In the genomic region with DNA sequence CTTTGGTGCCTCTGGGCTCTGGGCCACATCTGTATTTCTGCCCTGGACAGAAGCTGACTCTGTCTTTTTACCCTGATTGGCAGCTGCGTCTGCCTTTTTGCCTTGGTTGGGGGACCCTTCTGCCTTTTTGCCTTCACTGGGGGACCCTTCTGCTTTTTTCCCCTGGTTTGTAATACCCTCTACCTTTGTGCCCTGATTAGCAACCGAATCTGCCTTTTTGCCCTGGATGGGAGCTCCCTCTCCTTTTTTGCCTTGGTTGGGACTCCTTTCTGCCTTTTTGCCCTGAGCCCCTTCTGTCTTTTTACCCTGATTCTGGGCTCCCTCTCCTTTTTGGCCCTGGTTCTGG, we compare ENCODE assay signal across 1 cellular context.
TF ChIP-seq lines count a peak whose summit lies in the region.

No MANE protein-coding gene starts in this region.

TF ChIP-seq in K562, 482 proteins besides CTCF, POLR2A, EP300 and RAD21:
- TF ChIP-seq BCOR (IDR thresholded peaks at IDR 0.05) (no peak; the same call in 1 of the 2 replicates), HCFC1 (IDR thresholded peaks at IDR 0.05; ENCODE audit: low read depth, low read length) (no peak), CBX1 (IDR thresholded peaks at IDR 0.05; ENCODE audit: low read depth) (0 out of 2 replicates have a peak, but pooled peaks have one; percentile 2)
